ENCODE assay signal across 16 cellular contexts in genomic region chr12:110122929-110123328, GRCh38. TPM values are rescaled to one million over a fixed set of nuclear protein-coding genes. Genes with fewer than 3 reads are reported as not detected.
DNase-seq lines count a peak whose midpoint lies in the region; ATAC-seq and TF ChIP-seq lines count a peak whose summit lies in the region.
"Had no signal": no experiment of that assay in that cellular context is flagged by ENCODE, and none has a peak within 500 bp of the region (broad histone marks: within the 10 kb centered on the region; RNA-seq: fewer than 3 reads in every experiment).

No MANE protein-coding gene starts in this region.

- peaks cover 0 to 18% of the 10 kb centered on the region in 2 donors for H3K4me1 ChIP-seq in right atrium auricular region
- peaks cover 0 to 24% (median 12%) of the 10 kb centered on the region in 12 donors for H3K4me1 ChIP-seq in heart left ventricle
- H3K4me1 ChIP-seq in Karpas-422 (ENCODE audit: low read length): peaks cover 13% of the 10 kb centered on the region

- H3K27me3 ChIP-seq in right atrium auricular region (no peaks in the 10 kb centered on the region), heart left ventricle (no peaks in the 10 kb centered on the region), Karpas-422 (ENCODE audit: low read length) (no peaks in the 10 kb centered on the region)
- H3K27me3 ChIP-seq: BLaER1 treated with 17β-estradiol and CSF1 and Interleukin-3, amounts not matched to agents 10 nM and 100 nM had no signal

- H3K9me2 ChIP-seq in Karpas-422 (replicated peaks; ENCODE audit: insufficient read depth, low read length): no peaks in the 10 kb centered on the region

- H3K4me3 ChIP-seq in right atrium auricular region: no peak overlapping the region
- no peak overlapping the region for H3K4me3 ChIP-seq in heart left ventricle
- H3K4me3 ChIP-seq in Karpas-422 (ENCODE audit: low read length): no peak overlapping the region
- H3K4me3 ChIP-seq: BLaER1 treated with 17β-estradiol and CSF1 and Interleukin-3, amounts not matched to agents 10 nM and 100 nM had no signal

- H4K20me1 ChIP-seq in Karpas-422 (ENCODE audit: insufficient read depth, low read depth, low read length): 0 out of 2 replicates have a peak, but pooled peaks cover 3% of the 10 kb centered on the region
- H4K20me1 ChIP-seq: BLaER1 treated with 17β-estradiol and CSF1 and Interleukin-3, amounts not matched to agents 10 nM and 100 nM had no signal

- H3K9me3 Mint-ChIP-seq in nephron: no peaks in the 10 kb centered on the region
- H3K9me3 Mint-ChIP-seq: CD4-positive, CD25-positive, alpha-beta regulatory T cell had no signal

- H3K79me2 ChIP-seq in Karpas-422 (ENCODE audit: low read length): no peaks in the 10 kb centered on the region

- no peaks in the 10 kb centered on the region for H3K36me3 Mint-ChIP-seq in nephron (ENCODE audit: low read depth)
- H3K36me3 Mint-ChIP-seq in T-helper 17 cell (ENCODE audit: low read depth): no peaks in the 10 kb centered on the region
- H3K36me3 Mint-ChIP-seq: CD4-positive, CD25-positive, alpha-beta regulatory T cell had no signal

- H3K27ac Mint-ChIP-seq in nephron (peak overlapping the region in 2 of 3 experiments; percentile 54 to 76), T-helper 17 cell (no peak overlapping the region)

- H3K36me3 ChIP-seq in right atrium auricular region (no peaks in the 10 kb centered on the region), heart left ventricle (peaks cover 0 to 6% (median 0%) of the 10 kb centered on the region in 9 donors), Karpas-422 (ENCODE audit: insufficient read depth, low read length) (no peaks in the 10 kb centered on the region)

- no peak for ATAC-seq in heart left ventricle
- no peak for ATAC-seq in T-helper 17 cell
- ATAC-seq in HG02870 (IDR thresholded peaks at IDR 0.05; ENCODE audit: unreplicated experiment): no peak

- H3K9me3 ChIP-seq in right atrium auricular region: no peaks in the 10 kb centered on the region
- H3K9me3 ChIP-seq in heart left ventricle: no peaks in the 10 kb centered on the region
- no peaks in the 10 kb centered on the region for H3K9me3 ChIP-seq in Karpas-422 (ENCODE audit: low read length)
- no peaks in the 10 kb centered on the region for H3K9me3 ChIP-seq in T-helper 17 cell (ENCODE audit: control insufficient read depth, low read length, poor library complexity, severe bottlenecking)
- H3K9me3 ChIP-seq: BLaER1 treated with 17β-estradiol and CSF1 and Interleukin-3, amounts not matched to agents 10 nM and 100 nM had no signal

- DNase-seq in right atrium auricular region (ENCODE audit: low spot score) (no peak), heart left ventricle (no peak), Karpas-422 (peak; percentile 29), SKM-1 treated with dmso at 0.1 percent for 144 hours (lab: John Stamatoyannopoulos, UW; ENCODE audit: unreplicated experiment) (no peak), T-helper 17 cell (no peak)
- DNase-seq in stimulated activated naive CD4-positive, alpha-beta T cell treated with Interleukin-2 at 50 U/mL for 16 hours (lab: John Stamatoyannopoulos, UW): no peak
- DNase-seq: 8988T; ACHN; CD4-positive, CD25-positive, alpha-beta regulatory T cell; COR-L47; DMS153; DMS79 treated with DMSO at 0.1 percent for 48 hours; EL had no signal

- H3K4me1 Mint-ChIP-seq in nephron (peaks cover 53% of the 10 kb centered on the region), T-helper 17 cell (peaks cover 10% of the 10 kb centered on the region)

- peak overlapping the region in 2 of 3 experiments; percentile 13 for H3K4me3 Mint-ChIP-seq in nephron
- H3K4me3 Mint-ChIP-seq in T-helper 17 cell: no peak overlapping the region

- H3K27me3 Mint-ChIP-seq in nephron (ENCODE audit: low read depth) (peaks cover 7% of the 10 kb centered on the region), T-helper 17 cell (peaks cover 18% of the 10 kb centered on the region)

- no peak for TF ChIP-seq CTCF in right atrium auricular region (IDR thresholded peaks at IDR 0.05)
- no peak for TF ChIP-seq CTCF in heart left ventricle (IDR thresholded peaks at IDR 0.05)
- no peak for TF ChIP-seq CTCF in nephron (IDR thresholded peaks at IDR 0.05; ENCODE audit: unreplicated experiment in 3 of 3)

- WGBS in heart left ventricle, 4 donors: 54 to 72% (median 56%) methylated on average over 4 of the region's 4 CpGs

- intact Hi-C loops in heart left ventricle (cut with DNase I): loop anchor here in 1 of 10 donors (5.0 kb wide), 1 partner anchor 99 kb away; no protein-coding TSS in a partner anchor

- H3K9ac ChIP-seq in Karpas-422 (ENCODE audit: low read length): no peak overlapping the region
- H3K9ac ChIP-seq: BLaER1 treated with 17β-estradiol and CSF1 and Interleukin-3, amounts not matched to agents 10 nM and 100 nM had no signal

- H2AFZ ChIP-seq in Karpas-422 (ENCODE audit: low read length): no peak overlapping the region

- no peak for TF ChIP-seq POLR2A in heart left ventricle (IDR thresholded peaks at IDR 0.05)

- H3K27ac ChIP-seq in right atrium auricular region: peak overlapping the region; percentile 1 to 29
- H3K27ac ChIP-seq in heart left ventricle: no peak overlapping the region
- no peak overlapping the region for H3K27ac ChIP-seq in Karpas-422 (ENCODE audit: low read length)
- H3K27ac ChIP-seq: BLaER1 treated with 17β-estradiol and CSF1 and Interleukin-3, amounts not matched to agents 10 nM and 100 nM had no signal

- no peak overlapping the region for H3K4me2 ChIP-seq in Karpas-422 (ENCODE audit: low read depth, low read length, poor library complexity, severe bottlenecking)

RNA-seq across cellular contexts. Expression of gene IFT81, which starts 1.2 kb away (rescaled TPM):
- total RNA-seq in right atrium auricular region: 10 to 100 TPM in 1 of 2 donors, 1 to 10 TPM in 1; 7.5 to 12.0 TPM
- 1 to 10 TPM; 6.1 to 9.8 (median 8.9) TPM for total RNA-seq in heart left ventricle
- polyA plus RNA-seq in heart left ventricle: 1 to 10 TPM; 4.3 to 6.7 TPM
- 9.4 and 9.9 TPM in 2 replicates for total RNA-seq in Karpas-422 (2014; rRNA removed; shearing (Covaris generic); ENCODE audit: low replicate concordance)
- under 1 TPM; 0.42 to 0.86 TPM for total RNA-seq in T-helper 17 cell

Comparison
In these comparisons a context has a peak if more than half of its experiments do, and no peak if none do; other contexts are left out.
1. H3K27ac ChIP-seq: peak in right atrium auricular region (2 of 2); none in heart left ventricle (0 of 12) and Karpas-422 (single experiment).